Comparison of ENCODE assay signal across 17 cellular contexts in the genomic region with DNA sequence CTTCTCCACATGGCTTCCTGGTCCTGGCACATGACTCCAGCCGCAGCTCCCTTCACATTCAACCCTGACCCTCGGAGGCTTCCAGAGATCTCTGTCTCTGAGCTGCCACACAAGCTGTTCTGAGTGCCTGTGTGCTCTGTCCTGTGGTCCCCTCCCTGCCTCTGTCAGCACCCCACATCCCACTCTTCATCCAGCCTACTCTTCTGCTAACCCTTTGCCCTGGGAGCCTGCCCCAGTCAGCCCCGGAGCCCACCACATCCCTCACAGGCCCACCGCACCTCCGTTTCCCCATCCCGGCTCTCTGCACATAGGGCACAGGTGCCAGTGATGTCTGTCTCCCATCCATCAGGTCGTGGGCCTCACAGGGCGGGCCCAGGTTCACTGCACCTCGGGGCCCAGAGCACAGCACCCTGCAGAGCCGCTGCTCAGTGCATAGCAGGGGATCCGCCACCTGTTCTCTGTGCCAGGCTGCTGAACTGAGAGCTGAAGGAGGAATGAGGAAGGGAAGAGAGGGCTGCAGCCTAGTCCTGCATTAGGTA.
"Had no signal": no experiment of that assay in that cellular context is flagged by ENCODE, and none has a peak within 500 bp of the region (broad histone marks: within the 10 kb centered on the region; RNA-seq: fewer than 3 reads in every experiment).

No MANE protein-coding gene starts in this region.

- H3K36me3 ChIP-seq: heart left ventricle, suprapubic skin, thyroid gland had no signal

- H3K27ac Mint-ChIP-seq: type B pancreatic cell had no signal

- ATAC-seq: heart left ventricle; left colon; right cardiac atrium; stimulated activated naive CD8-positive, alpha-beta T cell treated with anti-CD3 and anti-CD28 coated beads, Interleukin-15, Interleukin-2, amounts not matched to agents 100 U/mL and 50 U/mL, for 24 hours had no signal

- H3K36me3 Mint-ChIP-seq: naive B cell, type B pancreatic cell had no signal

- H3K4me3 ChIP-seq: dorsolateral prefrontal cortex, heart left ventricle, smooth muscle cell, suprapubic skin, thyroid gland had no signal

- H3K27ac ChIP-seq: dorsolateral prefrontal cortex, heart left ventricle, suprapubic skin, thyroid gland had no signal

- DNase-seq: cortex of kidney; dorsolateral prefrontal cortex; effector CD8-positive, alpha-beta T cell; foreskin melanocyte; heart left ventricle; hippocampal formation; left colon; mesendoderm; naive B cell; nephron progenitor cell; stimulated activated CD4-positive, alpha-beta T cell treated with anti-CD3 and anti-CD28 coated beads, Interleukin-2, amount 100 ng/mL, for 48 hours; stimulated activated naive CD8-positive, alpha-beta T cell treated with anti-CD3 and anti-CD28 coated beads, Interleukin-15, Interleukin-2, amounts not matched to agents 100 U/mL and 50 U/mL, for 24 hours; thyroid gland had no signal

- H3K4me3 Mint-ChIP-seq: nephron progenitor cell, type B pancreatic cell had no signal

- H3K27me3 ChIP-seq: heart left ventricle, suprapubic skin, thyroid gland had no signal

- H3K9me3 Mint-ChIP-seq: nephron progenitor cell, type B pancreatic cell had no signal
